In genomic region chr7:138239244-138239643, GRCh38 we compare ENCODE assay signal across 22 cellular contexts.
DNase-seq lines count a peak whose midpoint lies in the region; ATAC-seq, FAIRE-seq and TF ChIP-seq lines count a peak whose summit lies in the region.
"Had no signal": no experiment of that assay in that cellular context is flagged by ENCODE, and none has a peak within 500 bp of the region (broad histone marks: within the 10 kb centered on the region; RNA-seq: fewer than 3 reads in every experiment).

No MANE protein-coding gene starts in this region.

- no peak for FAIRE-seq in frontal cortex (lab: Jason Lieb, UNC)
- FAIRE-seq: endothelial cell of umbilical vein had no signal

- H2BK15ac ChIP-seq in H9 (ENCODE audit: low read depth, low read length), result no peak overlapping the region

- H4K20me1 ChIP-seq in MM.1S (ENCODE audit: insufficient read depth, low read length), result no peaks in the 10 kb centered on the region
- H4K20me1 ChIP-seq in fibroblast of lung (ENCODE audit: control insufficient read depth, extremely low read depth, insufficient read depth, low read length), result no peaks in the 10 kb centered on the region
- H4K20me1 ChIP-seq in H9 (ENCODE audit: control insufficient read depth, insufficient read depth, insufficient read length), result no peaks in the 10 kb centered on the region

- H4K8ac ChIP-seq in H9 (replicated peaks; ENCODE audit: insufficient read length, low read depth, low read length), result no peak overlapping the region

- TF ChIP-seq CTCF in BE2C (IDR thresholded peaks at IDR 0.05; ENCODE audit: low read depth, low read length) (no peak), MM.1S (IDR thresholded peaks at IDR 0.05; ENCODE audit: low read length) (no peak), RWPE2 (IDR thresholded peaks at IDR 0.05; ENCODE audit: poor library complexity, severe bottlenecking) (no peak), fibroblast of lung (conservative IDR thresholded peaks at IDR 0.05 in 1 of 2, IDR thresholded peaks at IDR 0.05 in 1 of 2; ENCODE audit: low read depth in 1 of 2, low read length in 2 of 2) (no peak), H9 (conservative IDR thresholded peaks at IDR 0.05) (no peak)

- no peak overlapping the region for H2BK5ac ChIP-seq in H9 (ENCODE audit: insufficient read length, low read length)

- H3K14ac ChIP-seq in H9 (ENCODE audit: insufficient read depth, low read length), result no peak overlapping the region

- no peak overlapping the region for H2BK12ac ChIP-seq in H9 (ENCODE audit: insufficient read length, low read depth, low read length)

- H3K4me2 ChIP-seq in MM.1S (ENCODE audit: low read depth, low read length), result no peak overlapping the region
- H3K4me2 ChIP-seq in fibroblast of lung (ENCODE audit: extremely low read depth, insufficient read depth, low read length), result no peak overlapping the region
- H3K4me2 ChIP-seq in H9 (ENCODE audit: insufficient read depth, insufficient read length, low read length), result no peak overlapping the region

- no peak overlapping the region for H4K91ac ChIP-seq in H9 (ENCODE audit: insufficient read length, low read depth, low read length)

- H3K9ac ChIP-seq in MM.1S (ENCODE audit: low read length) (no peak overlapping the region), fibroblast of lung (ENCODE audit: insufficient read depth, low read length) (no peak overlapping the region), H9 (ENCODE audit: extremely low read depth, insufficient read length, low read length) (no peak overlapping the region)

- no peak overlapping the region for H3K56ac ChIP-seq in H9 (ENCODE audit: insufficient read length, low read depth, low read length)

- H3K4me1 ChIP-seq in BE2C (no peaks in the 10 kb centered on the region; the same call in 1 of the 2 replicates), MM.1S (ENCODE audit: low read length) (peaks cover 8% of the 10 kb centered on the region; the same call in 1 of the 2 replicates), RWPE2 (ENCODE audit: insufficient read depth, poor library complexity, severe bottlenecking) (no peaks in the 10 kb centered on the region), fibroblast of lung (ENCODE audit: control insufficient read depth, extremely low read depth, insufficient read depth, low read length) (no peaks in the 10 kb centered on the region), H9 (ENCODE audit: insufficient read depth, low read length) (no peaks in the 10 kb centered on the region)
- H3K4me1 ChIP-seq: prostate gland had no signal

- H3K23me2 ChIP-seq in H9 (ENCODE audit: insufficient read length, low read depth, low read length, poor library complexity, severe bottlenecking), result no peaks in the 10 kb centered on the region

- H3K36me3 ChIP-seq in BE2C (no peaks in the 10 kb centered on the region), MM.1S (replicated peaks; ENCODE audit: insufficient read depth, low read length) (no peaks in the 10 kb centered on the region), RWPE2 (ENCODE audit: low read depth) (no peaks in the 10 kb centered on the region), fibroblast of lung (ENCODE audit: control insufficient read depth, insufficient read depth, low read length) (no peaks in the 10 kb centered on the region)
- H3K36me3 ChIP-seq: prostate gland had no signal

- no peak overlapping the region for H2BK120ac ChIP-seq in H9 (ENCODE audit: low read depth, low read length, poor library complexity, severe bottlenecking)

- no CpG with 5 or more reads among the region's 2 CpGs for WGBS in H9 (ENCODE audit: extremely low coverage, insufficient read length, low lambda C conversion rate)

- H3K9me3 ChIP-seq in BE2C (peaks cover 4% of the 10 kb centered on the region; the same call in 1 of the 2 replicates), MM.1S (replicated peaks; ENCODE audit: insufficient read depth, low read length) (no peaks in the 10 kb centered on the region), RWPE2 (ENCODE audit: severe bottlenecking) (peaks cover 2% of the 10 kb centered on the region), fibroblast of lung (ENCODE audit: control insufficient read depth, insufficient read depth, low read depth, low read length) (no peaks in the 10 kb centered on the region), H9 (ENCODE audit: control insufficient read depth, low read depth, low read length) (no peaks in the 10 kb centered on the region)
- H3K9me3 ChIP-seq: prostate gland had no signal

- no peak overlapping the region for H3T11ph ChIP-seq in H9 (ENCODE audit: low read length)

- H4K5ac ChIP-seq in H9 (ENCODE audit: insufficient read length, low read depth, low read length), result no peak overlapping the region

- H3K27me3 ChIP-seq in BE2C (no peaks in the 10 kb centered on the region), MM.1S (replicated peaks; ENCODE audit: insufficient read depth, low read length) (no peaks in the 10 kb centered on the region), RWPE2 (ENCODE audit: insufficient read depth, poor library complexity, severe bottlenecking) (no peaks in the 10 kb centered on the region), fibroblast of lung (ENCODE audit: control insufficient read depth, insufficient read depth, low read length) (no peaks in the 10 kb centered on the region), H9 (ENCODE audit: insufficient read depth, low read length) (no peaks in the 10 kb centered on the region)

- no peak overlapping the region for H2BK20ac ChIP-seq in H9 (ENCODE audit: low read depth, low read length, poor library complexity, severe bottlenecking)

- H3K4me3 ChIP-seq in BE2C (ENCODE audit: low read depth, low read length), result no peak overlapping the region
- H3K4me3 ChIP-seq in MM.1S (ENCODE audit: low read length), result no peak overlapping the region
- H3K4me3 ChIP-seq in RWPE2 (ENCODE audit: severe bottlenecking), result no peak overlapping the region
- H3K4me3 ChIP-seq in fibroblast of lung (replicated peaks in 1 of 4; ENCODE audit: control extremely low read depth in 1 of 4, insufficient read depth in 1 of 4, low read depth in 3 of 4, low read length in 4 of 4), result no peak overlapping the region
- H3K4me3 ChIP-seq: prostate gland had no signal

- DNase-seq in BE2C (peak; percentile 46), MM.1S (peak; percentile 46), RWPE2 (ENCODE audit: low spot score) (no peak), fibroblast of lung (ENCODE audit: low read depth in 2 of 2) (peak; percentile 25 to 40), inferior parietal cortex (ENCODE audit: extremely low spot score) (no peak), H9 (no peak), frontal cortex (ENCODE audit: low spot score in 2 of 2) (no peak)
- no peak for DNase-seq in effector memory CD8-positive, alpha-beta T cell
- DNase-seq: activated CD4-positive, alpha-beta memory T cell treated with anti-CD3 and anti-CD28 coated beads, Interleukin-2, amount 10 ng/mL, durations not matched to agents 7 days and 5 days; activated naive CD8-positive, alpha-beta T cell treated with anti-CD3 and anti-CD28 coated beads, Interleukin-2, amount 50 U/mL, for 24 hours; CD4-positive, alpha-beta T cell; DMS79 treated with DMSO at 0.1 percent for 48 hours; glutamatergic neuron; immature natural killer cell; KBM-7; naive thymus-derived CD8-positive, alpha-beta T cell; NCI-H146; NCI-H510A treated with DMSO at 0.1 percent for 48 hours; stimulated activated naive CD4-positive, alpha-beta T cell treated with Interleukin-2 at 50 U/mL for 16 hours; T-helper 1 cell had no signal

- no peaks in the 10 kb centered on the region for H3K36me3 Mint-ChIP-seq in effector memory CD8-positive, alpha-beta T cell (ENCODE audit: insufficient read depth)
- H3K36me3 Mint-ChIP-seq in H9 (ENCODE audit: insufficient read depth in 1 of 3, low read depth in 3 of 3), result peaks cover 17 to 36% (median 21%) of the 10 kb centered on the region in 3 experiments
- H3K36me3 Mint-ChIP-seq: immature natural killer cell; naive thymus-derived CD8-positive, alpha-beta T cell had no signal

- H3K4me1 Mint-ChIP-seq in effector memory CD8-positive, alpha-beta T cell (ENCODE audit: low read depth in 2 of 2), result no peaks in the 10 kb centered on the region
- H3K4me1 Mint-ChIP-seq in H9, result peaks cover 10 to 13% of the 10 kb centered on the region in 2 experiments
- H3K4me1 Mint-ChIP-seq: activated CD4-positive, alpha-beta memory T cell treated with anti-CD3 and anti-CD28 coated beads, Interleukin-2, amount 10 ng/mL, durations not matched to agents 7 days and 5 days; activated naive CD8-positive, alpha-beta T cell treated with anti-CD3 and anti-CD28 coated beads, Interleukin-2, amount 50 U/mL, for 24 hours; immature natural killer cell; naive thymus-derived CD8-positive, alpha-beta T cell had no signal

- H3K9me3 Mint-ChIP-seq in effector memory CD8-positive, alpha-beta T cell, result no peaks in the 10 kb centered on the region
- peaks cover 15 to 31% of the 10 kb centered on the region in 2 experiments for H3K9me3 Mint-ChIP-seq in H9
- H3K9me3 Mint-ChIP-seq: activated CD4-positive, alpha-beta memory T cell treated with anti-CD3 and anti-CD28 coated beads, Interleukin-2, amount 10 ng/mL, durations not matched to agents 7 days and 5 days; activated naive CD8-positive, alpha-beta T cell treated with anti-CD3 and anti-CD28 coated beads, Interleukin-2, amount 50 U/mL, for 24 hours had no signal

- no peaks in the 10 kb centered on the region for H3K9me2 ChIP-seq in MM.1S (replicated peaks; ENCODE audit: insufficient read depth, low read length)

- no peak overlapping the region for H3K18ac ChIP-seq in H9 (ENCODE audit: insufficient read length, low read depth, low read length)

- H2AFZ ChIP-seq in MM.1S (ENCODE audit: low read length), result no peak overlapping the region
- no peak overlapping the region for H2AFZ ChIP-seq in fibroblast of lung (ENCODE audit: low read length)
- H2AFZ ChIP-seq in H9 (ENCODE audit: low read length), result no peak overlapping the region

- H3K27ac Mint-ChIP-seq in effector memory CD8-positive, alpha-beta T cell, result no peak overlapping the region
- peak overlapping the region in 1 of 3 experiments; percentile 53; a peak in 2 of 7 replicates for H3K27ac Mint-ChIP-seq in H9
- H3K27ac Mint-ChIP-seq: activated CD4-positive, alpha-beta memory T cell treated with anti-CD3 and anti-CD28 coated beads, Interleukin-2, amount 10 ng/mL, durations not matched to agents 7 days and 5 days; activated naive CD8-positive, alpha-beta T cell treated with anti-CD3 and anti-CD28 coated beads, Interleukin-2, amount 50 U/mL, for 24 hours; CD4-positive, alpha-beta T cell; immature natural killer cell; naive thymus-derived CD8-positive, alpha-beta T cell had no signal

- no peak overlapping the region for H3K4me3 Mint-ChIP-seq in effector memory CD8-positive, alpha-beta T cell
- H3K4me3 Mint-ChIP-seq in H9, result no peak overlapping the region
- H3K4me3 Mint-ChIP-seq: activated CD4-positive, alpha-beta memory T cell treated with anti-CD3 and anti-CD28 coated beads, Interleukin-2, amount 10 ng/mL, durations not matched to agents 7 days and 5 days; activated naive CD8-positive, alpha-beta T cell treated with anti-CD3 and anti-CD28 coated beads, Interleukin-2, amount 50 U/mL, for 24 hours; CD4-positive, alpha-beta T cell; immature natural killer cell; naive thymus-derived CD8-positive, alpha-beta T cell had no signal

- H3K4ac ChIP-seq in H9 (ENCODE audit: low read depth, low read length), result no peak overlapping the region

- no peaks in the 10 kb centered on the region for H3K27me3 Mint-ChIP-seq in effector memory CD8-positive, alpha-beta T cell
- H3K27me3 Mint-ChIP-seq in H9 (ENCODE audit: low read depth), result no peaks in the 10 kb centered on the region; the same call in none of the 2 replicates
- H3K27me3 Mint-ChIP-seq: activated CD4-positive, alpha-beta memory T cell treated with anti-CD3 and anti-CD28 coated beads, Interleukin-2, amount 10 ng/mL, durations not matched to agents 7 days and 5 days; activated naive CD8-positive, alpha-beta T cell treated with anti-CD3 and anti-CD28 coated beads, Interleukin-2, amount 50 U/mL, for 24 hours; CD4-positive, alpha-beta T cell had no signal

- H2AK5ac ChIP-seq in H9 (ENCODE audit: insufficient read length, low read length), result no peak overlapping the region

- H3K79me1 ChIP-seq in H9 (ENCODE audit: insufficient read depth, low read depth, low read length, poor library complexity, severe bottlenecking), result no peaks in the 10 kb centered on the region

- H3K79me2 ChIP-seq in MM.1S (ENCODE audit: low read length) (no peaks in the 10 kb centered on the region), fibroblast of lung (ENCODE audit: control insufficient read depth, insufficient read depth, low read length) (no peaks in the 10 kb centered on the region), H9 (ENCODE audit: insufficient read depth, low read length) (no peaks in the 10 kb centered on the region)

- peak; percentile 53; the same call in 2 of the 3 replicates for ATAC-seq in RWPE2 (ENCODE audit: low read depth)
- ATAC-seq in effector memory CD8-positive, alpha-beta T cell (replicated peaks), result no peak
- ATAC-seq: activated naive CD8-positive, alpha-beta T cell treated with anti-CD3 and anti-CD28 coated beads, Interleukin-2, amount 50 U/mL, for 24 hours; naive thymus-derived CD8-positive, alpha-beta T cell had no signal

- H3K27ac ChIP-seq in MM.1S (ENCODE audit: low read length), result no peak overlapping the region
- H3K27ac ChIP-seq in RWPE2 (ENCODE audit: poor library complexity, severe bottlenecking), result no peak overlapping the region
- no peak overlapping the region for H3K27ac ChIP-seq in fibroblast of lung (ENCODE audit: insufficient read depth, low read length)
- no peak overlapping the region for H3K27ac ChIP-seq in H9 (ENCODE audit: insufficient read length, low read depth, low read length)
- H3K27ac ChIP-seq: prostate gland had no signal

- no peaks in the 10 kb centered on the region for H3F3A ChIP-seq in MM.1S (ENCODE audit: insufficient read depth, low read length)

- H3K23ac ChIP-seq in H9 (ENCODE audit: insufficient read length, low read depth, low read length), result no peak overlapping the region

Comparison
In these comparisons a context has a peak if more than half of its experiments do, and no peak if none do; other contexts are left out.
1. DNase-seq: peak in BE2C (single experiment), MM.1S (single experiment) and fibroblast of lung (2 of 2); none in RWPE2 (single experiment), effector memory CD8-positive, alpha-beta T cell (0 of 3), inferior parietal cortex (single experiment), H9 (single experiment) and frontal cortex (0 of 2).